In the genomic region with DNA sequence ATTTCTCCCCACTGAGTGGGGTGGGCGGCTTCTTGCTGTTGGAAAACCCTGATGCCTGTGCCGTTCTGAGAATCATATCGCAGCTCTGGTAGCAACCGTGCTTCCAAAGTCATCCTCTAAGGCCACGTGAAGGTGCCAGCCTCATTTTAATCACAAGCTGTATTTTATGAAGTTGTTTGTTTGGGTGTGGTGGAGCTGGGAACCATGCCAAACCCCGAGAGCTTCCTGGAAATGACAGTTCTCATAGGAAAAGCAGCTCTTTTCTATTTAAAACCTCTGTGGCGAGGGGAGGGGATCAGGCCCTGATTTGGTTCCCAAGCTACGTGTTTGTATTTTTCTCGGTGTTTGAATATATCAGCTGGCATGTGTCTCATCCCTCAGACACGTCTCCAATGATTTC, we compare ENCODE assay signal across 8 cellular contexts. TPM values are rescaled to one million over a fixed set of nuclear protein-coding genes. Genes with fewer than 3 reads are reported as not detected.
DNase-seq lines count a peak whose midpoint lies in the region; ATAC-seq, FAIRE-seq and TF ChIP-seq lines count a peak whose summit lies in the region.

No MANE protein-coding gene starts in this region.

- no peak for TF ChIP-seq CTCF in liver (IDR thresholded peaks at IDR 0.05; ENCODE audit: low read depth, low read length, missing input control)
- TF ChIP-seq CTCF in HepG2 (CRISPR knock-in tag; IDR thresholded peaks at IDR 0.05) = no peak
- no peak for TF ChIP-seq CTCF in brain microvascular endothelial cell (IDR thresholded peaks at IDR 0.05; ENCODE audit: low read depth, low read length, missing control alignments)

- in situ Hi-C loops in HepG2 (cut with HindIII; ENCODE audit: extremely low pct_ligation_motif_present, low pct_unique_long_range_greater_than_20kb) (no loop called here), brain microvascular endothelial cell (cut with HindIII; ENCODE audit: low pct_ligation_motif_present, low sequenced_read_pairs) (no loop called here)

- H3K27me3 ChIP-seq in liver (ENCODE audit: control insufficient read depth in 4 of 4, insufficient read depth in 4 of 4, low read length in 3 of 4) (no peaks in the 10 kb centered on the region), HepG2 (ENCODE audit: control insufficient read depth in 1 of 2, insufficient read depth in 2 of 2, low read length in 2 of 2) (no peaks in the 10 kb centered on the region), brain microvascular endothelial cell (replicated peaks) (no peaks in the 10 kb centered on the region)

- H3K4me3 Mint-ChIP-seq in T-helper 1 cell treated with Interleukin-12 subunit alpha and Interleukin-12 subunit beta and Interleukin-4 antibody, amounts not matched to agents 30 μg/mL and 1 μg/mL, for 36 hours = no peak overlapping the region

- no peak overlapping the region for H2AFZ ChIP-seq in HepG2 (ENCODE audit: low read length)

- H3K9ac ChIP-seq in liver (ENCODE audit: low read depth in 1 of 2, low read length in 2 of 2) (no peak overlapping the region), HepG2 (ENCODE audit: insufficient read depth, low read depth, low read length) (no peak overlapping the region)

- H3K36me3 ChIP-seq in liver (ENCODE audit: control insufficient read depth in 4 of 4, insufficient read depth in 3 of 4, low read depth in 1 of 4, low read length in 3 of 4) (peaks cover 2 to 9% (median 6%) of the 10 kb centered on the region in 4 donors), HepG2 (replicated peaks in 1 of 2; ENCODE audit: control insufficient read depth in 1 of 2, insufficient read depth in 2 of 2, low read length in 2 of 2) (peaks cover 2 to 10% of the 10 kb centered on the region in 2 experiments; a peak in 3 of 5 replicates), brain microvascular endothelial cell (replicated peaks) (peaks cover 6% of the 10 kb centered on the region)

- H3K27me3 Mint-ChIP-seq in T-helper 1 cell treated with Interleukin-12 subunit alpha and Interleukin-12 subunit beta and Interleukin-4 antibody, amounts not matched to agents 30 μg/mL and 1 μg/mL, for 36 hours (ENCODE audit: low read depth) = no peaks in the 10 kb centered on the region

- H3K27ac Mint-ChIP-seq in T-helper 1 cell treated with Interleukin-12 subunit alpha and Interleukin-12 subunit beta and Interleukin-4 antibody, amounts not matched to agents 30 μg/mL and 1 μg/mL, for 36 hours = peak overlapping the region; percentile 26

- H3K9me3 ChIP-seq in liver (ENCODE audit: control insufficient read depth in 4 of 4, low read length in 3 of 4) (no peaks in the 10 kb centered on the region), HepG2 (ENCODE audit: low read length) (no peaks in the 10 kb centered on the region)

- 35% methylated on average over 10 of the region's 10 CpGs for WGBS in liver
- 86% methylated on average over 9 of the region's 10 CpGs for WGBS in HepG2 (ENCODE audit: low lambda C conversion rate)

- H3K9me3 Mint-ChIP-seq in T-helper 1 cell treated with Interleukin-12 subunit alpha and Interleukin-12 subunit beta and Interleukin-4 antibody, amounts not matched to agents 30 μg/mL and 1 μg/mL, for 36 hours = no peaks in the 10 kb centered on the region

- ATAC-seq in HepG2 (no peak), HG03159 (IDR thresholded peaks at IDR 0.05; ENCODE audit: unreplicated experiment) (no peak), HG02678 (IDR thresholded peaks at IDR 0.05; ENCODE audit: unreplicated experiment) (no peak)

- H3K4me1 ChIP-seq in liver (ENCODE audit: control insufficient read depth in 4 of 4, insufficient read depth in 4 of 4, low read length in 3 of 4) (peaks cover 0 to 12% (median 7%) of the 10 kb centered on the region in 4 donors), HepG2 (ENCODE audit: insufficient read depth, low read length) (peaks cover 19% of the 10 kb centered on the region)

- CTCF ChIA-PET in HepG2 (lab: Yijun Ruan, JAX; ENCODE audit: low intra/inter-chr PET ratio, low total read pairs) = no interaction called here

- no peak for TF ChIP-seq EP300 in HepG2 (IDR thresholded peaks at IDR 0.05; ENCODE audit: low read depth in 2 of 2, low read length in 2 of 2)
- TF ChIP-seq EP300 in HepG2 (CRISPR knock-in tag; IDR thresholded peaks at IDR 0.05; ENCODE audit: borderline replicate concordance) = no peak

- DNase-seq in HepG2 (ENCODE audit: low spot score) = no peak
- peak; percentile 92 for DNase-seq in brain microvascular endothelial cell
- DNase-seq in kidney tubule cell (ENCODE audit: low spot score) = peak; percentile 62
- peak; percentile 25 to 37 for DNase-seq in stimulated activated CD8-positive, alpha-beta memory T cell treated with anti-CD3 and anti-CD28 coated beads, Interleukin-7, amount 100 ng/mL, for 1 hour (ENCODE audit: low read depth in 2 of 2)

- no peak for FAIRE-seq in HepG2 (lab: Jason Lieb, UNC)

- no TSS peak for BruUV-seq in HepG2 (replicated peaks; lab: Mats Ljungman, UMichigan)

- no peak for TF ChIP-seq RAD21 in liver (IDR thresholded peaks at IDR 0.05)
- no peak for TF ChIP-seq RAD21 in HepG2 (CRISPR knock-in tag; IDR thresholded peaks at IDR 0.05)

- intact Hi-C loops in HepG2 (cut with micrococcal nuclease; ENCODE audit: unreplicated experiment) = no loop called here

- no peak overlapping the region for H3K4me3 ChIP-seq in liver (ENCODE audit: low read depth in 1 of 3, low read length in 3 of 3)
- no peak overlapping the region for H3K4me3 ChIP-seq in HepG2 (replicated peaks in 1 of 3; ENCODE audit: insufficient read depth in 1 of 3, low read depth in 2 of 3, low read length in 3 of 3)
- no peak overlapping the region for H3K4me3 ChIP-seq in brain microvascular endothelial cell (ENCODE audit: low read depth, low read length)

- no peaks in the 10 kb centered on the region for H3K79me2 ChIP-seq in HepG2 (ENCODE audit: insufficient read depth, low read length)

- H3K4me2 ChIP-seq in HepG2 (ENCODE audit: low read depth, low read length) = no peak overlapping the region

- H3K27ac ChIP-seq in liver (ENCODE audit: low read depth in 1 of 2, low read length in 2 of 2) (peak overlapping the region in 1 of 2 donors; percentile 14), HepG2 (ENCODE audit: extremely low read length, insufficient read depth, low read length) (no peak overlapping the region), brain microvascular endothelial cell (peak overlapping the region; percentile 79)

- POLR2A ChIA-PET in HepG2 (lab: Yijun Ruan, JAX) = no interaction called here

- peaks cover 28% of the 10 kb centered on the region for H3K4me1 Mint-ChIP-seq in T-helper 1 cell treated with Interleukin-12 subunit alpha and Interleukin-12 subunit beta and Interleukin-4 antibody, amounts not matched to agents 30 μg/mL and 1 μg/mL, for 36 hours (ENCODE audit: low read depth)

- H3K36me3 Mint-ChIP-seq in T-helper 1 cell treated with Interleukin-12 subunit alpha and Interleukin-12 subunit beta and Interleukin-4 antibody, amounts not matched to agents 30 μg/mL and 1 μg/mL, for 36 hours (ENCODE audit: low read depth) = peaks cover 19% of the 10 kb centered on the region

- peaks cover 4% of the 10 kb centered on the region; the same call in 1 of the 2 replicates for H4K20me1 ChIP-seq in HepG2 (ENCODE audit: insufficient read depth, low read length)

- no peak for TF ChIP-seq POLR2A in HepG2 (IDR thresholded peaks at IDR 0.05; ENCODE audit: insufficient read depth in 1 of 2, low read depth in 2 of 2, low read length in 2 of 2)

RNA-seq across cellular contexts. Expression of gene KNOP1, which starts 21.7 kb away (rescaled TPM):
- total RNA-seq in liver (1 to 10 TPM; 4.1 to 5.4 TPM), HepG2 (2016; rRNA removed; fragmentation: Illumina TruSeq; extraction: Trizol) (57.5 and 80.3 TPM in 2 replicates)
- polyA plus RNA-seq in liver (1 to 10 TPM; 5.9 to 6.7 TPM), HepG2 (2011; rRNA removed) (20.6 and 21.2 TPM in 2 replicates)
- 13.0 and 17.5 TPM in 2 replicates for total RNA-seq in HepG2 (2016; cell fraction: cytosol; rRNA removed; fragmentation: Illumina TruSeq; extraction: Trizol; ENCODE audit: low read depth)
- total RNA-seq in HepG2 (2016; cell fraction: insoluble cytoplasmic fraction; rRNA removed; fragmentation: Illumina TruSeq; extraction: Trizol) = 60.4 and 77.7 TPM in 2 replicates
- total RNA-seq in HepG2 (2016; cell fraction: membrane; rRNA removed; fragmentation: Illumina TruSeq; extraction: Trizol) = 17.7 and 21.4 TPM in 2 replicates
- 37.8 and 39.8 TPM in 2 replicates for total RNA-seq in HepG2 (2016; cell fraction: nucleus; rRNA removed; fragmentation: Illumina TruSeq; extraction: Trizol)
- polyA plus RNA-seq in HepG2 (2011; cell fraction: cytosol; rRNA removed) = 11.3 and 14.9 TPM in 2 replicates
- polyA plus RNA-seq in HepG2 (2011; cell fraction: nucleus; rRNA removed) = 9.1 and 11.2 TPM in 2 replicates
- polyA plus RNA-seq in HepG2 (2012) = 34.8 and 37.7 TPM in 2 replicates
- polyA plus RNA-seq in HepG2 (2016; cell fraction: cytosol; fragmentation: Illumina TruSeq; extraction: Trizol; ENCODE audit: low read depth) = 4.9 and 5.2 TPM in 2 replicates
- polyA plus RNA-seq in HepG2 (2016; cell fraction: insoluble cytoplasmic fraction; fragmentation: Illumina TruSeq; extraction: Trizol; ENCODE audit: low read depth) = 78.5 and 79.9 TPM in 2 replicates
- polyA plus RNA-seq in HepG2 (2016; cell fraction: membrane; fragmentation: Illumina TruSeq; extraction: Trizol; ENCODE audit: low read depth) = 9.0 and 11.9 TPM in 2 replicates
- 45.4 and 46.8 TPM in 2 replicates for polyA plus RNA-seq in HepG2 (2016; cell fraction: nucleus; fragmentation: Illumina TruSeq; extraction: Trizol; ENCODE audit: insufficient read depth, low read depth)
- polyA minus RNA-seq in HepG2 (2011; rRNA and poly(A)+ RNA removed; ENCODE audit: low replicate concordance) = 13.7 and 26.8 TPM in 2 replicates
- polyA minus RNA-seq in HepG2 (2011; cell fraction: cytosol; rRNA and poly(A)+ RNA removed) = 6.0 and 8.2 TPM in 2 replicates
- polyA minus RNA-seq in HepG2 (2011; cell fraction: nucleus; rRNA and poly(A)+ RNA removed) = 29.0 and 29.1 TPM in 2 replicates

RNA-seq across cellular contexts. Expression of gene IQCK, which starts 21.8 kb away (rescaled TPM):
- total RNA-seq in liver = 1 to 10 TPM; 2.1 to 4.4 TPM
- polyA plus RNA-seq in liver = 1 to 10 TPM; 2.7 to 3.1 TPM
- 7.3 and 11.9 TPM in 2 replicates for total RNA-seq in HepG2 (2016; rRNA removed; fragmentation: Illumina TruSeq; extraction: Trizol)
- total RNA-seq in HepG2 (2016; cell fraction: cytosol; rRNA removed; fragmentation: Illumina TruSeq; extraction: Trizol; ENCODE audit: low read depth) = 2.5 and 2.7 TPM in 2 replicates
- total RNA-seq in HepG2 (2016; cell fraction: insoluble cytoplasmic fraction; rRNA removed; fragmentation: Illumina TruSeq; extraction: Trizol) = 7.4 and 11.9 TPM in 2 replicates
- total RNA-seq in HepG2 (2016; cell fraction: membrane; rRNA removed; fragmentation: Illumina TruSeq; extraction: Trizol) = 5.6 and 6.6 TPM in 2 replicates
- total RNA-seq in HepG2 (2016; cell fraction: nucleus; rRNA removed; fragmentation: Illumina TruSeq; extraction: Trizol) = 8.1 and 9.6 TPM in 2 replicates
- polyA plus RNA-seq in HepG2 (2011; rRNA removed) = 3.0 and 5.1 TPM in 2 replicates
- 4.6 and 5.2 TPM in 2 replicates for polyA plus RNA-seq in HepG2 (2011; cell fraction: cytosol; rRNA removed)
- 2.5 TPM in 2 replicates for polyA plus RNA-seq in HepG2 (2011; cell fraction: nucleus; rRNA removed)
- 1.8 and 3.4 TPM in 2 replicates for polyA plus RNA-seq in HepG2 (2012)
- 3.8 and 4.9 TPM in 2 replicates for polyA plus RNA-seq in HepG2 (2016; cell fraction: cytosol; fragmentation: Illumina TruSeq; extraction: Trizol; ENCODE audit: low read depth)
- 19.6 and 22.1 TPM in 2 replicates for polyA plus RNA-seq in HepG2 (2016; cell fraction: insoluble cytoplasmic fraction; fragmentation: Illumina TruSeq; extraction: Trizol; ENCODE audit: low read depth)
- 7.3 and 8.3 TPM in 2 replicates for polyA plus RNA-seq in HepG2 (2016; cell fraction: membrane; fragmentation: Illumina TruSeq; extraction: Trizol; ENCODE audit: low read depth)
- 10.1 and 10.4 TPM in 2 replicates for polyA plus RNA-seq in HepG2 (2016; cell fraction: nucleus; fragmentation: Illumina TruSeq; extraction: Trizol; ENCODE audit: insufficient read depth, low read depth)
- polyA minus RNA-seq in HepG2 (2011; rRNA and poly(A)+ RNA removed; ENCODE audit: low replicate concordance) = 7.0 and 10.3 TPM in 2 replicates
- polyA minus RNA-seq in HepG2 (2011; cell fraction: cytosol; rRNA and poly(A)+ RNA removed) = 3.2 TPM in 2 replicates
- polyA minus RNA-seq in HepG2 (2011; cell fraction: nucleus; rRNA and poly(A)+ RNA removed) = 6.8 and 10.3 TPM in 2 replicates
